ENCODE assay signal across 8 cellular contexts in the genomic region with DNA sequence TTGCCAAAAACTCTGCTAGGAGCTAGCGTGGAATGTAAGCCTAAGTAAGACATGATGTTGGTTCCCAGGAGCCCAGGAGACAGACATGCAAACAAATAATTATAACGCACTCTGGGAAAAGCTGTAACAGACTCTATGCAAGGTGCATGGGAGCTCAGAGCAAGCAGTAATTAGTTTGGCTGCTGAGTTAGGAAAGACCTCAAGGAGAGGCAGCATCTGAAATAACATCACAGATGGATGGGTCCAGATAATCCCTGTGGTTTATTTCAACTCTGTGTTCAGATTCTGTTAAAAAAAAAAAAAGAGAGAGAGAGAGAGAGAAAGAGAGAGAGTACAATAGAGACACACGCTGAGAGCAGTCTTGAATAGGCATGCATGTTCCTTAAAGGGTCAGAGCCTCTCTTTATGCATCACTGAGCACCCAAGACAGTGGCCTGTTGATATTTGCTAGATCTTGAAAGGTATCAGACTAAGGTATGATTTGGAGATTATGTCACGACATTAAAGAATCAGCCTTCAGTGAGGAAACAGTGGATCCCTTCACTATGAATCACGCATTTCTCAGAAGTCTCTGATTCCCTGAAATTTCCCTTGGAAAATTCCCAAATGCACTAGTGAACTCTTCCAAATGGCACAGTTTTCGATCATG.
DNase-seq lines count a peak whose midpoint lies in the region; ATAC-seq and TF ChIP-seq lines count a peak whose summit lies in the region.

No MANE protein-coding gene starts in this region.

- H4K20me1 ChIP-seq in neural progenitor cell (ENCODE audit: low read depth), result no peaks in the 10 kb centered on the region

- H3K27me3 ChIP-seq in neural progenitor cell, result no peaks in the 10 kb centered on the region

- H3K9me3 ChIP-seq in neural progenitor cell (ENCODE audit: low read depth), result no peaks in the 10 kb centered on the region

- H3K27ac ChIP-seq in neural progenitor cell, result peak overlapping the region; percentile 54

- H3K9me3 Mint-ChIP-seq in neural progenitor cell, result peaks cover 2% of the 10 kb centered on the region
- H3K9me3 Mint-ChIP-seq in glutamatergic neuron (ENCODE audit: unreplicated experiment), result no peaks in the 10 kb centered on the region

- peak overlapping the region; percentile 64 for H2AFZ ChIP-seq in neural progenitor cell (replicated peaks)

- H3K79me2 ChIP-seq in neural progenitor cell (ENCODE audit: low read depth), result no peaks in the 10 kb centered on the region

- peaks cover 49% of the 10 kb centered on the region for H3K4me1 Mint-ChIP-seq in neural progenitor cell
- peaks cover 4% of the 10 kb centered on the region for H3K4me1 Mint-ChIP-seq in glutamatergic neuron (ENCODE audit: low read depth, unreplicated experiment)

- H3K4me1 ChIP-seq in neural progenitor cell, result peaks cover 28% of the 10 kb centered on the region

- no peak overlapping the region for H3K9ac ChIP-seq in neural progenitor cell

- DNase-seq in EL (peak; percentile 60), NCI-H69 (lab: John Stamatoyannopoulos, UW) (peak; percentile 90), dedifferentiated amniotic fluid mesenchymal stem cell (ENCODE audit: extremely low spot score) (peak; percentile 23), neural progenitor cell (ENCODE audit: low spot score) (peak; percentile 71), medulla oblongata (ENCODE audit: extremely low spot score) (no peak), 8988T (no peak), glutamatergic neuron (no peak)

- peak overlapping the region; percentile 57 for H3K4me2 ChIP-seq in neural progenitor cell

- no peak for ATAC-seq in GM19324 (IDR thresholded peaks at IDR 0.05; ENCODE audit: low FRiP score, unreplicated experiment)

- H3F3A ChIP-seq in neural progenitor cell (ENCODE audit: low read depth), result peaks cover 26% of the 10 kb centered on the region

- peaks cover 2% of the 10 kb centered on the region for H3K36me3 Mint-ChIP-seq in neural progenitor cell
- H3K36me3 Mint-ChIP-seq in glutamatergic neuron (ENCODE audit: unreplicated experiment), result no peaks in the 10 kb centered on the region

- H3K4me3 ChIP-seq in neural progenitor cell, result no peak overlapping the region

- H3K27ac Mint-ChIP-seq in neural progenitor cell, result peak overlapping the region; percentile 85
- H3K27ac Mint-ChIP-seq in glutamatergic neuron (ENCODE audit: unreplicated experiment), result no peak overlapping the region

- no peaks in the 10 kb centered on the region for H3K36me3 ChIP-seq in neural progenitor cell

- H3K4me3 Mint-ChIP-seq in neural progenitor cell (peak overlapping the region; percentile 19), glutamatergic neuron (ENCODE audit: unreplicated experiment) (no peak overlapping the region)

- TF ChIP-seq CTCF in neural progenitor cell (IDR thresholded peaks at IDR 0.05) (no peak), glutamatergic neuron (IDR thresholded peaks at IDR 0.05; ENCODE audit: partially characterized antibody, unreplicated experiment) (no peak)

- H3K27me3 Mint-ChIP-seq in neural progenitor cell (ENCODE audit: insufficient read depth, low read depth) (peaks cover 8% of the 10 kb centered on the region), glutamatergic neuron (ENCODE audit: unreplicated experiment) (no peaks in the 10 kb centered on the region)

Comparison
In these comparisons a context has a peak if more than half of its experiments do, and no peak if none do; other contexts are left out.
1. DNase-seq: peak in EL (single experiment), NCI-H69 (single experiment), dedifferentiated amniotic fluid mesenchymal stem cell (single experiment) and neural progenitor cell (single experiment); none in medulla oblongata (single experiment), 8988T (single experiment) and glutamatergic neuron (single experiment).